Comparison of ENCODE assay signal across 25 cellular contexts in genomic region chr1:41528726-41529605, GRCh38. TPM values are rescaled to one million over a fixed set of nuclear protein-coding genes. Genes with fewer than 3 reads are reported as not detected.
DNase-seq lines count a peak whose midpoint lies in the region; ATAC-seq lines count a peak whose summit lies in the region.
"Had no signal": no experiment of that assay in that cellular context is flagged by ENCODE, and none has a peak within 500 bp of the region (broad histone marks: within the 10 kb centered on the region; RNA-seq: fewer than 3 reads in every experiment).

No MANE protein-coding gene starts in this region.

- no peak overlapping the region for H3K27ac Mint-ChIP-seq in natural killer cell treated with Interleukin-12 subunit alpha and Interleukin-12 subunit beta and Interleukin-15 and Interleukin-18, amount 100 ng/mL, for 72 hours
- H3K27ac Mint-ChIP-seq: activated CD4-positive, alpha-beta memory T cell treated with anti-CD3 and anti-CD28 coated beads for 36 hours; GM23338; IgD-negative memory B cell had no signal

- intact Hi-C loops in cardiac septum (cut with DNase I) (no loop called here), left cardiac atrium (cut with DNase I) (no loop called here), aorta (cut with DNase I) (no loop called here)

- no peaks in the 10 kb centered on the region for H3K4me1 ChIP-seq in aorta (ENCODE audit: control insufficient read depth in 1 of 2, insufficient read depth in 2 of 2, low read length in 2 of 2)
- H3K4me1 ChIP-seq: prostate gland, transverse colon had no signal

- no peaks in the 10 kb centered on the region for H3K9me3 ChIP-seq in aorta (ENCODE audit: control insufficient read depth, low read length)
- H3K9me3 ChIP-seq: BLaER1, neutrophil, prostate gland, transverse colon had no signal

- WGBS in aorta, 2 donors: 79 to 81% methylated on average over 7 of the region's 7 CpGs

- H3K27me3 Mint-ChIP-seq in natural killer cell treated with Interleukin-12 subunit alpha and Interleukin-12 subunit beta and Interleukin-15 and Interleukin-18, amount 100 ng/mL, for 72 hours: no peaks in the 10 kb centered on the region
- H3K27me3 Mint-ChIP-seq: activated CD4-positive, alpha-beta memory T cell treated with anti-CD3 and anti-CD28 coated beads for 36 hours; IgD-negative memory B cell had no signal

- H3K4me1 Mint-ChIP-seq in natural killer cell treated with Interleukin-12 subunit alpha and Interleukin-12 subunit beta and Interleukin-15 and Interleukin-18, amount 100 ng/mL, for 72 hours (ENCODE audit: low read depth in 2 of 2): peaks cover 7 to 50% of the 10 kb centered on the region in 2 donors
- H3K4me1 Mint-ChIP-seq: GM23338 had no signal

- peaks cover 17% of the 10 kb centered on the region for H3K9me3 Mint-ChIP-seq in natural killer cell treated with Interleukin-12 subunit alpha and Interleukin-12 subunit beta and Interleukin-15 and Interleukin-18, amount 100 ng/mL, for 72 hours
- H3K9me3 Mint-ChIP-seq: IgD-negative memory B cell had no signal

- DNase-seq in cardiac septum (ENCODE audit: low spot score) (peak; percentile 41), left cardiac atrium (no peak), aorta (peak; percentile 24 to 36), GDM1 (lab: John Stamatoyannopoulos, UW) (no peak)
- DNase-seq in natural killer cell treated with Interleukin-12 subunit alpha and Interleukin-12 subunit beta and Interleukin-15 and Interleukin-18, amount 100 ng/mL, for 72 hours (ENCODE audit: low spot score): peak; percentile 13
- DNase-seq: activated CD4-positive, alpha-beta memory T cell treated with anti-CD3 and anti-CD28 coated beads for 36 hours; activated gamma-delta T cell treated with Interleukin-2 at 50 U/mL for 16 hours; COR-L47; cortex of kidney; DMS53; mesenchymal stem cell; NCI-H1092; NCI-H1930; NCI-H2227 treated with DMSO at 0.1 percent for 48 hours; NCI-H526 treated with DMSO at 0.1 percent for 48 hours; transverse colon had no signal

- H3K36me3 ChIP-seq in aorta (ENCODE audit: control insufficient read depth in 1 of 2, insufficient read depth in 2 of 2, low read length in 1 of 2): no peaks in the 10 kb centered on the region
- H3K36me3 ChIP-seq: BLaER1, neutrophil, prostate gland, transverse colon had no signal

- no peak overlapping the region for H3K4me3 ChIP-seq in aorta (ENCODE audit: low read length in 2 of 2)
- H3K4me3 ChIP-seq: BLaER1, GM23338, prostate gland, transverse colon had no signal

- no peak for ATAC-seq in left cardiac atrium
- ATAC-seq in natural killer cell treated with Interleukin-12 subunit alpha and Interleukin-12 subunit beta and Interleukin-15 and Interleukin-18, amount 100 ng/mL, for 72 hours: no peak
- no peak for ATAC-seq in aorta (ENCODE audit: low FRiP score)
- ATAC-seq in GM21619 (IDR thresholded peaks at IDR 0.05; ENCODE audit: unreplicated experiment): no peak
- ATAC-seq: GM23338 had no signal

- H3K27me3 ChIP-seq in aorta (ENCODE audit: control insufficient read depth in 1 of 2, insufficient read depth in 2 of 2, low read length in 1 of 2): no peaks in the 10 kb centered on the region
- H3K27me3 ChIP-seq: BLaER1, neutrophil, transverse colon had no signal

- H3K27ac ChIP-seq in cingulate gyrus (ENCODE audit: low read depth, low read length) (peak overlapping the region; percentile 19), aorta (ENCODE audit: low read depth in 1 of 2, low read length in 2 of 2) (no peak overlapping the region)
- H3K27ac ChIP-seq: BLaER1, neutrophil, prostate gland, transverse colon had no signal

- peaks cover 6% of the 10 kb centered on the region for H3K36me3 Mint-ChIP-seq in natural killer cell treated with Interleukin-12 subunit alpha and Interleukin-12 subunit beta and Interleukin-15 and Interleukin-18, amount 100 ng/mL, for 72 hours

- H3K4me3 Mint-ChIP-seq in natural killer cell treated with Interleukin-12 subunit alpha and Interleukin-12 subunit beta and Interleukin-15 and Interleukin-18, amount 100 ng/mL, for 72 hours: no peak overlapping the region
- H3K4me3 Mint-ChIP-seq: activated CD4-positive, alpha-beta memory T cell treated with anti-CD3 and anti-CD28 coated beads for 36 hours; GM23338; IgD-negative memory B cell had no signal

RNA-seq across cellular contexts. Expression of gene EDN2, which starts 44.5 kb away (rescaled TPM):
- total RNA-seq in cardiac septum: 1.1 TPM
- 1 to 10 TPM in 1 of 2 donors, under 1 TPM in 1; 0.18 to 1.2 TPM for total RNA-seq in left cardiac atrium
- total RNA-seq in natural killer cell treated with Interleukin-12 subunit alpha and Interleukin-12 subunit beta and Interleukin-15 and Interleukin-18, amount 100 ng/mL, for 72 hours: not detected
- 1 to 10 TPM in 1 of 2 donors, under 1 TPM in 1; 0.36 to 1.5 TPM for total RNA-seq in aorta
- 1 to 10 TPM in 1 of 2 donors, not detected in 1; 2.3 TPM for polyA plus RNA-seq in aorta
- total RNA-seq: activated CD4-positive, alpha-beta memory T cell treated with anti-CD3 and anti-CD28 coated beads for 36 hours; fibroblast of villous mesenchyme; GM23338; SK-MEL-5 had no signal
- polyA plus RNA-seq: GM23338, IgD-negative memory B cell had no signal

Comparison
In these comparisons a context has a peak if more than half of its experiments do, and no peak if none do; other contexts are left out.
1. DNase-seq: peak in cardiac septum (single experiment), natural killer cell treated with Interleukin-12 subunit alpha and Interleukin-12 subunit beta and Interleukin-15 and Interleukin-18, amount 100 ng/mL, for 72 hours (single experiment) and aorta (2 of 2); none in left cardiac atrium (single experiment) and GDM1 (single experiment).